In genomic region chr18:8937112-8937641, GRCh38 we compare ENCODE assay signal across 2 cellular contexts.
TF ChIP-seq lines count a peak whose summit lies in the region.

No MANE protein-coding gene starts in this region.

TF ChIP-seq in HCT116, 20 proteins besides CTCF, POLR2A, EP300 and RAD21:
- TF ChIP-seq SP1 (IDR thresholded peaks at IDR 0.05; ENCODE audit: low read depth) (no peak), YY1 (IDR thresholded peaks at IDR 0.05; ENCODE audit: extremely low read depth, insufficient replicate concordance, low read depth, low read length) (no peak), ELF1 (IDR thresholded peaks at IDR 0.05; ENCODE audit: borderline replicate concordance, low read depth) (no peak), POLR2AphosphoS5 (IDR thresholded peaks at IDR 0.05; ENCODE audit: low read depth, low read length) (no peak), REST (IDR thresholded peaks at IDR 0.05; ENCODE audit: low read depth) (no peak), EZH2 (IDR thresholded peaks at IDR 0.05) (no peak), TCF7L2 (IDR thresholded peaks at IDR 0.05; ENCODE audit: borderline replicate concordance, extremely low read depth, insufficient read depth, insufficient read length) (no peak), SIN3A (IDR thresholded peaks at IDR 0.05; ENCODE audit: low read depth) (no peak), CBX3 (IDR thresholded peaks at IDR 0.05; ENCODE audit: low read depth) (no peak), MAX (IDR thresholded peaks at IDR 0.05) (no peak), EGR1 (IDR thresholded peaks at IDR 0.05; ENCODE audit: low read depth) (no peak), CEBPB (IDR thresholded peaks at IDR 0.05; ENCODE audit: low read depth) (no peak), ZNF274 (IDR thresholded peaks at IDR 0.05; ENCODE audit: low read depth, low read length) (no peak), ZBTB33 (IDR thresholded peaks at IDR 0.05; ENCODE audit: extremely low read depth, insufficient replicate concordance, low read length) (no peak), ZFX (IDR thresholded peaks at IDR 0.05) (no peak)
- TF ChIP-seq, protein P1, sequence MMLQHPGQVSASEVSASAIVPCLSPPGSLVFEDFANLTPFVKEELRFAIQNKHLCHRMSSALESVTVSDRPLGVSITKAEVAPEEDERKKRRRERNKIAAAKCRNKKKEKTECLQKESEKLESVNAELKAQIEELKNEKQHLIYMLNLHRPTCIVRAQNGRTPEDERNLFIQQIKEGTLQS (IDR thresholded peaks at IDR 0.05), result no peak

TF ChIP-seq in H1, 55 proteins besides CTCF, POLR2A, EP300 and RAD21:
- TF ChIP-seq, protein P2, sequence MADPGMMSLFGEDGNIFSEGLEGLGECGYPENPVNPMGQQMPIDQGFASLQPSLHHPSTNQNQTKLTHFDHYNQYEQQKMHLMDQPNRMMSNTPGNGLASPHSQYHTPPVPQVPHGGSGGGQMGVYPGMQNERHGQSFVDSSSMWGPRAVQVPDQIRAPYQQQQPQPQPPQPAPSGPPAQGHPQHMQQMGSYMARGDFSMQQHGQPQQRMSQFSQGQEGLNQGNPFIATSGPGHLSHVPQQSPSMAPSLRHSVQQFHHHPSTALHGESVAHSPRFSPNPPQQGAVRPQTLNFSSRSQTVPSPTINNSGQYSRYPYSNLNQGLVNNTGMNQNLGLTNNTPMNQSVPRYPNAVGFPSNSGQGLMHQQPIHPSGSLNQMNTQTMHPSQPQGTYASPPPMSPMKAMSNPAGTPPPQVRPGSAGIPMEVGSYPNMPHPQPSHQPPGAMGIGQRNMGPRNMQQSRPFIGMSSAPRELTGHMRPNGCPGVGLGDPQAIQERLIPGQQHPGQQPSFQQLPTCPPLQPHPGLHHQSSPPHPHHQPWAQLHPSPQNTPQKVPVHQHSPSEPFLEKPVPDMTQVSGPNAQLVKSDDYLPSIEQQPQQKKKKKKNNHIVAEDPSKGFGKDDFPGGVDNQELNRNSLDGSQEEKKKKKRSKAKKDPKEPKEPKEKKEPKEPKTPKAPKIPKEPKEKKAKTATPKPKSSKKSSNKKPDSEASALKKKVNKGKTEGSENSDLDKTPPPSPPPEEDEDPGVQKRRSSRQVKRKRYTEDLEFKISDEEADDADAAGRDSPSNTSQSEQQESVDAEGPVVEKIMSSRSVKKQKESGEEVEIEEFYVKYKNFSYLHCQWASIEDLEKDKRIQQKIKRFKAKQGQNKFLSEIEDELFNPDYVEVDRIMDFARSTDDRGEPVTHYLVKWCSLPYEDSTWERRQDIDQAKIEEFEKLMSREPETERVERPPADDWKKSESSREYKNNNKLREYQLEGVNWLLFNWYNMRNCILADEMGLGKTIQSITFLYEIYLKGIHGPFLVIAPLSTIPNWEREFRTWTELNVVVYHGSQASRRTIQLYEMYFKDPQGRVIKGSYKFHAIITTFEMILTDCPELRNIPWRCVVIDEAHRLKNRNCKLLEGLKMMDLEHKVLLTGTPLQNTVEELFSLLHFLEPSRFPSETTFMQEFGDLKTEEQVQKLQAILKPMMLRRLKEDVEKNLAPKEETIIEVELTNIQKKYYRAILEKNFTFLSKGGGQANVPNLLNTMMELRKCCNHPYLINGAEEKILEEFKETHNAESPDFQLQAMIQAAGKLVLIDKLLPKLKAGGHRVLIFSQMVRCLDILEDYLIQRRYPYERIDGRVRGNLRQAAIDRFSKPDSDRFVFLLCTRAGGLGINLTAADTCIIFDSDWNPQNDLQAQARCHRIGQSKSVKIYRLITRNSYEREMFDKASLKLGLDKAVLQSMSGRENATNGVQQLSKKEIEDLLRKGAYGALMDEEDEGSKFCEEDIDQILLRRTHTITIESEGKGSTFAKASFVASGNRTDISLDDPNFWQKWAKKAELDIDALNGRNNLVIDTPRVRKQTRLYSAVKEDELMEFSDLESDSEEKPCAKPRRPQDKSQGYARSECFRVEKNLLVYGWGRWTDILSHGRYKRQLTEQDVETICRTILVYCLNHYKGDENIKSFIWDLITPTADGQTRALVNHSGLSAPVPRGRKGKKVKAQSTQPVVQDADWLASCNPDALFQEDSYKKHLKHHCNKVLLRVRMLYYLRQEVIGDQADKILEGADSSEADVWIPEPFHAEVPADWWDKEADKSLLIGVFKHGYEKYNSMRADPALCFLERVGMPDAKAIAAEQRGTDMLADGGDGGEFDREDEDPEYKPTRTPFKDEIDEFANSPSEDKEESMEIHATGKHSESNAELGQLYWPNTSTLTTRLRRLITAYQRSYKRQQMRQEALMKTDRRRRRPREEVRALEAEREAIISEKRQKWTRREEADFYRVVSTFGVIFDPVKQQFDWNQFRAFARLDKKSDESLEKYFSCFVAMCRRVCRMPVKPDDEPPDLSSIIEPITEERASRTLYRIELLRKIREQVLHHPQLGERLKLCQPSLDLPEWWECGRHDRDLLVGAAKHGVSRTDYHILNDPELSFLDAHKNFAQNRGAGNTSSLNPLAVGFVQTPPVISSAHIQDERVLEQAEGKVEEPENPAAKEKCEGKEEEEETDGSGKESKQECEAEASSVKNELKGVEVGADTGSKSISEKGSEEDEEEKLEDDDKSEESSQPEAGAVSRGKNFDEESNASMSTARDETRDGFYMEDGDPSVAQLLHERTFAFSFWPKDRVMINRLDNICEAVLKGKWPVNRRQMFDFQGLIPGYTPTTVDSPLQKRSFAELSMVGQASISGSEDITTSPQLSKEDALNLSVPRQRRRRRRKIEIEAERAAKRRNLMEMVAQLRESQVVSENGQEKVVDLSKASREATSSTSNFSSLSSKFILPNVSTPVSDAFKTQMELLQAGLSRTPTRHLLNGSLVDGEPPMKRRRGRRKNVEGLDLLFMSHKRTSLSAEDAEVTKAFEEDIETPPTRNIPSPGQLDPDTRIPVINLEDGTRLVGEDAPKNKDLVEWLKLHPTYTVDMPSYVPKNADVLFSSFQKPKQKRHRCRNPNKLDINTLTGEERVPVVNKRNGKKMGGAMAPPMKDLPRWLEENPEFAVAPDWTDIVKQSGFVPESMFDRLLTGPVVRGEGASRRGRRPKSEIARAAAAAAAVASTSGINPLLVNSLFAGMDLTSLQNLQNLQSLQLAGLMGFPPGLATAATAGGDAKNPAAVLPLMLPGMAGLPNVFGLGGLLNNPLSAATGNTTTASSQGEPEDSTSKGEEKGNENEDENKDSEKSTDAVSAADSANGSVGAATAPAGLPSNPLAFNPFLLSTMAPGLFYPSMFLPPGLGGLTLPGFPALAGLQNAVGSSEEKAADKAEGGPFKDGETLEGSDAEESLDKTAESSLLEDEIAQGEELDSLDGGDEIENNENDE (IDR thresholded peaks at IDR 0.05; ENCODE audit: insufficient replicate concordance, low read length), result no peak
- TF ChIP-seq GTF2F1 (IDR thresholded peaks at IDR 0.05; ENCODE audit: borderline replicate concordance, low read depth, low read length), result no peak
- no peak for TF ChIP-seq KDM5A (IDR thresholded peaks at IDR 0.05; ENCODE audit: low read length)
- no peak for TF ChIP-seq TEAD4 (IDR thresholded peaks at IDR 0.05; ENCODE audit: low read depth, low read length)
- TF ChIP-seq, protein P3, sequence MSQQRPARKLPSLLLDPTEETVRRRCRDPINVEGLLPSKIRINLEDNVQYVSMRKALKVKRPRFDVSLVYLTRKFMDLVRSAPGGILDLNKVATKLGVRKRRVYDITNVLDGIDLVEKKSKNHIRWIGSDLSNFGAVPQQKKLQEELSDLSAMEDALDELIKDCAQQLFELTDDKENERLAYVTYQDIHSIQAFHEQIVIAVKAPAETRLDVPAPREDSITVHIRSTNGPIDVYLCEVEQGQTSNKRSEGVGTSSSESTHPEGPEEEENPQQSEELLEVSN (IDR thresholded peaks at IDR 0.05), result no peak
- no peak for TF ChIP-seq TAF7 (optimal IDR thresholded peaks at IDR 0.05; ENCODE audit: borderline replicate concordance, low read depth, low read length)
- no peak for TF ChIP-seq EZH2 (IDR thresholded peaks at IDR 0.05; ENCODE audit: low read depth, low read length, severe bottlenecking)
- no peak for TF ChIP-seq ASH2L (IDR thresholded peaks at IDR 0.05; ENCODE audit: low read length)
- no peak for TF ChIP-seq SP4 (IDR thresholded peaks at IDR 0.05; ENCODE audit: low read length)
- TF ChIP-seq HDAC6 (IDR thresholded peaks at IDR 0.05; ENCODE audit: low read depth, low read length), result no peak
- TF ChIP-seq TCF12 (IDR thresholded peaks at IDR 0.05; ENCODE audit: low read depth, low read length), result no peak
- no peak for TF ChIP-seq BCL11A (IDR thresholded peaks at IDR 0.05; ENCODE audit: low read depth in 2 of 2, low read length in 2 of 2)
- no peak for TF ChIP-seq CTBP2 (IDR thresholded peaks at IDR 0.05; ENCODE audit: borderline replicate concordance, insufficient read depth, insufficient read length, low read length)
- TF ChIP-seq CREB1 (IDR thresholded peaks at IDR 0.05), result no peak
